29 cellular contexts compared by ENCODE assay signal in the genomic region with DNA sequence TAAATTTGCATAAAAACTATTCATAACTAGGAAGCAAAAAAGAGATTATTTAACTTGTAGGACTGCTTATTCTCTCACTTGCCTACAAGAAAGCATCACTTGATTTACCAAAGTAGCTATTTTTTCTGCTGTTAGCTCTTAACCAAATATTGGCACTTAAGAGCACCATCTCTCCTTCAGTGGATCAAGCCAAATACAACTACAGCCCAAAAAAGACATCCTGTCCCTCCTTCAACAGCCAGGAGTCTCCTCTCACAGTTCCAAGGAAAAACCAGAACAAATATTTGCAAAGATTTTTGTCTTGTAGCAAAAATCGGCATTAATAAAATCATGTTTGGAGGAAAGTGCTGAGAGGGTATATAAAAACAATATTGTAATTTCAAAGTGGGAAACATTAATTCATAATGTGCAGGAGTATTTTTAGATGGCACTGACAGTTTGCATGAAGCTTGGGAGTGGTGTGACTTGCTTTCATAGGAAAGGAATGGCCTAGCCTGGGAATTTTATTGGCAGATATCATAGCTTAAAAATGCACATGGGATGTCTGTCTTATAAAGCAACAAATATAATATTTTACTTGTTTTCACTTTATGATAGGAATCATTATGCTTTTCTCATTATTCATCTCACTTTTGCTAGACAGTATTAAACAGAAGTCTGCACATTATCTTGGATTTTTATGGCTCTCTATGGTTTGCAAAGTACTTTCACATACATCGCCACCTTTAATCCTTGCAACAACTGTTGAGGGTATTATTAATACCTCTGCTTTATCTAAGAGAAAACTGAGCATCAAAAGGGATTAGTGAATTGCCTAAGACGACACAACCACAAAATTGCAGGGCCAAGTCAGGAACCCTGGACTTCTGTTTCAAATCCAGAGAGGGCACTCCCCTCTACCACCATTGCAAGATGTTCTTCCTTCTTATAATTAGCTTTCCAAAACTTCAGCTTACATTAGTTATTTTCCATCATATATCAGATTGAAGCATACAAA.
DNase-seq lines count a peak whose midpoint lies in the region; ATAC-seq and TF ChIP-seq lines count a peak whose summit lies in the region.
"Had no signal": no experiment of that assay in that cellular context is flagged by ENCODE, and none has a peak within 500 bp of the region (broad histone marks: within the 10 kb centered on the region; RNA-seq: fewer than 3 reads in every experiment).

No MANE protein-coding gene starts in this region.

- peak overlapping the region; percentile 82 for H2AFZ ChIP-seq in ACC112 (ENCODE audit: low read length, unreplicated experiment)
- H2AFZ ChIP-seq: GM23338, PC-9 had no signal

- CTCF ChIA-PET in CD4-positive, alpha-beta memory T cell (lab: Charles Lee; ENCODE audit: partially characterized antibody), result no interaction called here

- intact Hi-C loops in left ventricle myocardium inferior (cut with micrococcal nuclease), result no loop called here
- intact Hi-C loops in CD4-positive, alpha-beta memory T cell (cut with micrococcal nuclease), result no loop called here

- no peak overlapping the region for H3K4me3 Mint-ChIP-seq in naive thymus-derived CD8-positive, alpha-beta T cell
- no peak overlapping the region for H3K4me3 Mint-ChIP-seq in CD4-positive, alpha-beta memory T cell
- H3K4me3 Mint-ChIP-seq: activated CD4-positive, alpha-beta memory T cell treated with anti-CD3 and anti-CD28 coated beads for 36 hours; activated T-cell treated with anti-CD3 and anti-CD28 coated beads, Interleukin-2, amount 50 U/mL, for 72 hours; GM23338 had no signal

- no peak for ATAC-seq in naive thymus-derived CD8-positive, alpha-beta T cell
- ATAC-seq: activated T-cell treated with anti-CD3 and anti-CD28 coated beads, Interleukin-2, amount 50 U/mL, for 72 hours; body of pancreas; GM23338; left colon had no signal

- POLR2A ChIA-PET in naive thymus-derived CD8-positive, alpha-beta T cell (lab: Charles Lee), result no interaction called here
- POLR2A ChIA-PET in CD4-positive, alpha-beta memory T cell (lab: Charles Lee; ENCODE audit: partially characterized antibody), result no interaction called here

- H3K27me3 ChIP-seq in ACC112 (ENCODE audit: insufficient read depth, low read length), result no peaks in the 10 kb centered on the region
- no peaks in the 10 kb centered on the region for H3K27me3 ChIP-seq in SJCRH30
- no peaks in the 10 kb centered on the region for H3K27me3 ChIP-seq in left ventricle myocardium inferior (ENCODE audit: low read depth)
- no peaks in the 10 kb centered on the region for H3K27me3 ChIP-seq in CD4-positive, alpha-beta memory T cell (ENCODE audit: insufficient read depth, low read length)
- H3K27me3 ChIP-seq: body of pancreas, gastrocnemius medialis, ovary, tibial nerve had no signal

- H3K9me3 Mint-ChIP-seq in naive thymus-derived CD8-positive, alpha-beta T cell, result peaks cover 0 to 5% (median 4%) of the 10 kb centered on the region in 9 donors
- peaks cover 0 to 3% (median 0%) of the 10 kb centered on the region in 8 donors for H3K9me3 Mint-ChIP-seq in CD4-positive, alpha-beta memory T cell
- H3K9me3 Mint-ChIP-seq: GM23338 had no signal

- H3K27ac Mint-ChIP-seq in naive thymus-derived CD8-positive, alpha-beta T cell, result no peak overlapping the region
- no peak overlapping the region for H3K27ac Mint-ChIP-seq in CD4-positive, alpha-beta memory T cell
- H3K27ac Mint-ChIP-seq: activated CD4-positive, alpha-beta memory T cell treated with anti-CD3 and anti-CD28 coated beads for 36 hours; activated T-cell treated with anti-CD3 and anti-CD28 coated beads, Interleukin-2, amount 50 U/mL, for 72 hours; GM23338 had no signal

- H3K27ac ChIP-seq in ACC112 (ENCODE audit: low read depth, low read length) (no peak overlapping the region), SJCRH30 (no peak overlapping the region), left ventricle myocardium inferior (replicated peaks) (peak overlapping the region; percentile 73)
- no peak overlapping the region for H3K27ac ChIP-seq in CD4-positive, alpha-beta memory T cell (ENCODE audit: low read depth, low read length)
- H3K27ac ChIP-seq: body of pancreas, esophagus squamous epithelium, ovary, PC-9 had no signal

- H3K4me1 ChIP-seq in ACC112 (ENCODE audit: control insufficient read depth, insufficient read depth, low read length, unreplicated experiment) (peaks cover 55% of the 10 kb centered on the region), SJCRH30 (peaks cover 3% of the 10 kb centered on the region; the same call in 1 of the 2 replicates), left ventricle myocardium inferior (peaks cover 38% of the 10 kb centered on the region)
- no peaks in the 10 kb centered on the region for H3K4me1 ChIP-seq in CD4-positive, alpha-beta memory T cell (ENCODE audit: insufficient read depth, low read length)
- H3K4me1 ChIP-seq: body of pancreas, esophagus squamous epithelium had no signal

- no peaks in the 10 kb centered on the region for H3K27me3 Mint-ChIP-seq in naive thymus-derived CD8-positive, alpha-beta T cell
- H3K27me3 Mint-ChIP-seq in CD4-positive, alpha-beta memory T cell, result no peaks in the 10 kb centered on the region
- H3K27me3 Mint-ChIP-seq: activated CD4-positive, alpha-beta memory T cell treated with anti-CD3 and anti-CD28 coated beads for 36 hours had no signal

- DNase-seq in EL, result peak; percentile 21
- DNase-seq in SJCRH30, result peak; percentile 4 to 23
- DNase-seq in left ventricle myocardium inferior, result no peak
- DNase-seq in HCEC 1CT, result no peak
- no peak for DNase-seq in naive thymus-derived CD8-positive, alpha-beta T cell
- DNase-seq in CD4-positive, alpha-beta memory T cell, result no peak
- no peak for DNase-seq in NCI-H226
- DNase-seq: ACHN; activated CD4-positive, alpha-beta memory T cell treated with anti-CD3 and anti-CD28 coated beads for 36 hours; activated CD4-positive, CD25-positive, alpha-beta regulatory T cell treated with anti-CD3 and anti-CD28 coated beads, Interleukin-2, amount 50 U/mL, for 72 hours; activated naive CD4-positive, alpha-beta T cell; activated T-cell treated with anti-CD3 and anti-CD28 coated beads, Interleukin-2, amount 50 U/mL, for 72 hours; body of pancreas; DMS79 treated with DMSO at 0.1 percent for 48 hours; esophagus squamous epithelium; hypothalamus; left colon; NCI-H187 treated with DMSO at 0.1 percent for 48 hours; NCI-H510A treated with DMSO at 0.1 percent for 48 hours; NK-92 treated with Interleukin-12 subunit alpha and Interleukin-12 subunit beta, amount 100 ng/mL, for 24 hours; ovary; PC-9; retina; stimulated activated CD4-positive, alpha-beta T cell treated with anti-CD3 and anti-CD28 coated beads, Interleukin-12 subunit alpha, Interleukin-12 subunit beta, amount 100 ng/mL, for 4 hours; stimulated activated CD4-positive, alpha-beta T cell treated with anti-CD3 and anti-CD28 coated beads, Interleukin-2, amount 100 ng/mL, for 48 hours had no signal

- H3K79me2 ChIP-seq in ACC112 (ENCODE audit: control insufficient read depth, insufficient read depth, low read length, unreplicated experiment), result no peaks in the 10 kb centered on the region

- H3K36me3 ChIP-seq in ACC112 (ENCODE audit: insufficient read depth, low read length) (no peaks in the 10 kb centered on the region), SJCRH30 (no peaks in the 10 kb centered on the region), left ventricle myocardium inferior (no peaks in the 10 kb centered on the region)
- H3K36me3 ChIP-seq in CD4-positive, alpha-beta memory T cell (ENCODE audit: insufficient read depth, low read length), result no peaks in the 10 kb centered on the region
- H3K36me3 ChIP-seq: esophagus squamous epithelium, gastrocnemius medialis, ovary, tibial nerve had no signal

- no peaks in the 10 kb centered on the region for H3K36me3 Mint-ChIP-seq in naive thymus-derived CD8-positive, alpha-beta T cell
- no peaks in the 10 kb centered on the region for H3K36me3 Mint-ChIP-seq in CD4-positive, alpha-beta memory T cell
- H3K36me3 Mint-ChIP-seq: activated CD4-positive, alpha-beta memory T cell treated with anti-CD3 and anti-CD28 coated beads for 36 hours had no signal

- H3K9me3 ChIP-seq in SJCRH30 (replicated peaks), result no peaks in the 10 kb centered on the region
- H3K9me3 ChIP-seq in left ventricle myocardium inferior (replicated peaks), result no peaks in the 10 kb centered on the region
- no peaks in the 10 kb centered on the region for H3K9me3 ChIP-seq in CD4-positive, alpha-beta memory T cell (ENCODE audit: control insufficient read depth in 1 of 2, low read length in 2 of 2)
- H3K9me3 ChIP-seq: body of pancreas, esophagus squamous epithelium, gastrocnemius medialis, ovary, tibial nerve had no signal

- H3K4me1 Mint-ChIP-seq in naive thymus-derived CD8-positive, alpha-beta T cell, result no peaks in the 10 kb centered on the region
- H3K4me1 Mint-ChIP-seq in CD4-positive, alpha-beta memory T cell, result no peaks in the 10 kb centered on the region

- TF ChIP-seq CTCF in left ventricle myocardium inferior (IDR thresholded peaks at IDR 0.05; ENCODE audit: borderline replicate concordance), result peak; percentile 19

- H3K4me3 ChIP-seq in ACC112 (ENCODE audit: low read depth, low read length) (no peak overlapping the region), SJCRH30 (no peak overlapping the region), left ventricle myocardium inferior (no peak overlapping the region)
- H3K4me3 ChIP-seq in CD4-positive, alpha-beta memory T cell (ENCODE audit: low read length in 2 of 2), result no peak overlapping the region
- H3K4me3 ChIP-seq: body of pancreas, esophagus squamous epithelium, gastrocnemius medialis, GM23338, ovary, PC-9, tibial nerve had no signal

Comparison
In these comparisons a context has a peak if more than half of its experiments do, and no peak if none do; other contexts are left out.
1. DNase-seq: peak in EL (single experiment) and SJCRH30 (2 of 2); none in left ventricle myocardium inferior (single experiment), HCEC 1CT (single experiment), naive thymus-derived CD8-positive, alpha-beta T cell (0 of 10), CD4-positive, alpha-beta memory T cell (0 of 5) and NCI-H226 (single experiment).